18 cellular contexts compared by ENCODE assay signal in the genomic region with DNA sequence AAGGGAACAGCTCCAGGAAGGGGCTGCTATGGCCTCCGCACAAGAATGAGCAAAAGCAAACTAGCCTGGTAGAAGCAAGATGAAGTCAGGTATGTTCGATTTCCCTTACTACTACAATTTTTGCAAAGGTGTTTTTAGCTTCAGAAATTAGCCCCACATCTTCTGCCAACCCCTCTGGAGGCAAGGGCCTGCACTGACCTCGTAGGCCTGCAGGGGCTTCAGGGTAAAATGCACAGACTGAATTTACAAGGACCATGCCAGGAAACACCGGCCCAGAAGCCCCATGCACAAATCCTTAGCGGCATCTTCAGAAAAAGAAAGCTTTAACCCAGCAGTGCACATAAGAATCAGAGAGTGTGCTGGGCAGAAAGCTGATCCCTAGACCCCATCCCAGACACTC. TPM values are rescaled to one million over a fixed set of nuclear protein-coding genes. Genes with fewer than 3 reads are reported as not detected.
"Had no signal": no experiment of that assay in that cellular context is flagged by ENCODE, and none has a peak within 500 bp of the region (broad histone marks: within the 10 kb centered on the region; RNA-seq: fewer than 3 reads in every experiment).

No MANE protein-coding gene starts in this region.

- H2AFZ ChIP-seq: hepatocyte had no signal

- H3K4me1 Mint-ChIP-seq: activated naive CD4-positive, alpha-beta T cell treated with anti-CD3 and anti-CD28 coated beads, Interleukin-2, amount 10 ng/mL, durations not matched to agents 7 days and 5 days; activated naive CD8-positive, alpha-beta T cell treated with anti-CD3 and anti-CD28 coated beads, Interleukin-2, amount 50 U/mL, for 24 hours; memory B cell; neural crest cell had no signal

- H3K9me3 Mint-ChIP-seq: activated naive CD4-positive, alpha-beta T cell treated with anti-CD3 and anti-CD28 coated beads, Interleukin-2, amount 10 ng/mL, durations not matched to agents 7 days and 5 days; activated naive CD8-positive, alpha-beta T cell treated with anti-CD3 and anti-CD28 coated beads, Interleukin-2, amount 50 U/mL, for 24 hours; memory B cell; neural crest cell; T-helper 1 cell treated with Interleukin-12 subunit alpha and Interleukin-12 subunit beta and Interleukin-4 antibody, amounts not matched to agents 30 μg/mL and 1 μg/mL, for 36 hours had no signal

- H3K79me2 ChIP-seq: hepatocyte had no signal

- H3K4me2 ChIP-seq: hepatocyte had no signal

- H3K4me3 ChIP-seq: cardiac muscle cell, hepatocyte, mucosa of descending colon, thoracic aorta, upper lobe of left lung had no signal

- H3K27ac Mint-ChIP-seq: activated CD4-positive, alpha-beta memory T cell treated with anti-CD3 and anti-CD28 coated beads for 36 hours; activated naive CD4-positive, alpha-beta T cell treated with anti-CD3 and anti-CD28 coated beads, Interleukin-2, amount 10 ng/mL, durations not matched to agents 7 days and 5 days; activated naive CD8-positive, alpha-beta T cell treated with anti-CD3 and anti-CD28 coated beads, Interleukin-2, amount 50 U/mL, for 24 hours; memory B cell; T-helper 1 cell treated with Interleukin-12 subunit alpha and Interleukin-12 subunit beta and Interleukin-4 antibody, amounts not matched to agents 30 μg/mL and 1 μg/mL, for 36 hours had no signal

- H3K36me3 Mint-ChIP-seq: activated CD4-positive, alpha-beta memory T cell treated with anti-CD3 and anti-CD28 coated beads for 36 hours; activated naive CD4-positive, alpha-beta T cell treated with anti-CD3 and anti-CD28 coated beads, Interleukin-2, amount 10 ng/mL, durations not matched to agents 7 days and 5 days; memory B cell had no signal

- H3K36me3 ChIP-seq: cardiac muscle cell, thoracic aorta, upper lobe of left lung had no signal

- H3K27me3 Mint-ChIP-seq: memory B cell had no signal

- H3K4me3 Mint-ChIP-seq: activated CD4-positive, alpha-beta memory T cell treated with anti-CD3 and anti-CD28 coated beads for 36 hours; activated naive CD4-positive, alpha-beta T cell treated with anti-CD3 and anti-CD28 coated beads, Interleukin-2, amount 10 ng/mL, durations not matched to agents 7 days and 5 days; activated naive CD8-positive, alpha-beta T cell treated with anti-CD3 and anti-CD28 coated beads, Interleukin-2, amount 50 U/mL, for 24 hours; memory B cell; neural crest cell; T-helper 1 cell treated with Interleukin-12 subunit alpha and Interleukin-12 subunit beta and Interleukin-4 antibody, amounts not matched to agents 30 μg/mL and 1 μg/mL, for 36 hours had no signal

- H3K4me1 ChIP-seq: upper lobe of left lung had no signal

- H3K27me3 ChIP-seq: upper lobe of left lung had no signal

- ATAC-seq: activated naive CD8-positive, alpha-beta T cell treated with anti-CD3 and anti-CD28 coated beads, Interleukin-2, amount 50 U/mL, for 24 hours; mucosa of descending colon had no signal

- H3K9me3 ChIP-seq: mucosa of descending colon, thoracic aorta, upper lobe of left lung had no signal

- DNase-seq: activated CD4-positive, alpha-beta memory T cell treated with anti-CD3 and anti-CD28 coated beads for 36 hours; activated CD4-positive, alpha-beta T cell treated with anti-CD3 and anti-CD28 coated beads for 48 hours; activated effector memory CD4-positive, alpha-beta T cell treated with anti-CD3 and anti-CD28 coated beads, Interleukin-2, amount 50 U/mL, for 16 hours; activated naive CD4-positive, alpha-beta T cell treated with anti-CD3 and anti-CD28 coated beads, Interleukin-2, amount 10 ng/mL, durations not matched to agents 7 days and 5 days; activated naive CD8-positive, alpha-beta T cell treated with anti-CD3 and anti-CD28 coated beads, Interleukin-2, amount 50 U/mL, for 24 hours; effector CD4-positive, alpha-beta T cell; foreskin melanocyte; mucosa of descending colon; retina; stimulated activated CD4-positive, alpha-beta T cell treated with anti-CD3 and anti-CD28 coated beads, Interleukin-4, amount 100 ng/mL, for 24 hours; stimulated activated naive CD4-positive, alpha-beta T cell treated with Interleukin-2 at 50 U/mL for 16 hours; upper lobe of left lung had no signal

- H3K27ac ChIP-seq: cardiac muscle cell, hepatocyte, thoracic aorta, upper lobe of left lung had no signal

RNA-seq across cellular contexts. Expression of a gene that starts 53.0 kb away (rescaled TPM):
- total RNA-seq: activated CD4-positive, alpha-beta memory T cell treated with anti-CD3 and anti-CD28 coated beads for 36 hours; cardiac muscle cell had no signal
- polyA plus RNA-seq: cardiac muscle cell had no signal
